In genomic region chr7:102260856-102261255, GRCh38 we compare ENCODE assay signal across 15 cellular contexts. TPM values are rescaled to one million over a fixed set of nuclear protein-coding genes. Genes with fewer than 3 reads are reported as not detected.
DNase-seq lines count a peak whose midpoint lies in the region; ATAC-seq, FAIRE-seq and TF ChIP-seq lines count a peak whose summit lies in the region.
"Had no signal": no experiment of that assay in that cellular context is flagged by ENCODE, and none has a peak within 500 bp of the region (broad histone marks: within the 10 kb centered on the region; RNA-seq: fewer than 3 reads in every experiment).

No MANE protein-coding gene starts in this region.

- ATAC-seq in GM18909 (IDR thresholded peaks at IDR 0.05; ENCODE audit: poor library complexity, unreplicated experiment) (no peak), HG02884 (IDR thresholded peaks at IDR 0.05; ENCODE audit: unreplicated experiment) (no peak)

- no peaks in the 10 kb centered on the region for H3K4me1 ChIP-seq in spleen
- H3K4me1 ChIP-seq: psoas muscle, uterus had no signal

- H3K9me3 ChIP-seq in spleen = no peaks in the 10 kb centered on the region
- H3K9me3 ChIP-seq: psoas muscle, uterus had no signal

- intact Hi-C loops in spleen (cut with DNase I; ENCODE audit: low total_unique reads) = no loop called here

- TF ChIP-seq CTCF in spleen (IDR thresholded peaks at IDR 0.05 in 8 of 11, conservative IDR thresholded peaks at IDR 0.05 in 3 of 11) = no peak

- no peak overlapping the region for H3K4me3 ChIP-seq in spleen
- H3K4me3 ChIP-seq: psoas muscle, uterus had no signal

- FAIRE-seq in RCC 7860 (lab: Jason Lieb, UNC) = no peak
- FAIRE-seq: islet of Langerhans had no signal

- 62 to 85% (median 78%) methylated on average over 7 to 9 of the region's 9 CpGs for WGBS in spleen, 5 donors

- no peaks in the 10 kb centered on the region for H3K36me3 ChIP-seq in spleen
- H3K36me3 ChIP-seq: uterus had no signal

- H3K27ac ChIP-seq in spleen = no peak overlapping the region
- H3K27ac ChIP-seq: psoas muscle, uterus had no signal

- peak; percentile 78 for DNase-seq in Ammon's horn (ENCODE audit: low spot score)
- DNase-seq in RCC 7860 (ENCODE audit: low spot score) = peak; percentile 38
- DNase-seq in fibroblast of peridontal ligament (ENCODE audit: extremely low read depth) = peak; percentile 23
- DNase-seq in midbrain (lab: John Stamatoyannopoulos, UW) = peak; percentile 55
- no peak for DNase-seq in spleen
- no peak for DNase-seq in SIG-M5 (lab: John Stamatoyannopoulos, UW)
- DNase-seq: activated B cell treated with CpG ODN at 0.5 μM for 24 hours; CD4-positive, alpha-beta T cell; effector CD4-positive, alpha-beta T cell; NCI-H1694 treated with DMSO at 0.1 percent for 48 hours; psoas muscle had no signal

- no peaks in the 10 kb centered on the region for H3K27me3 ChIP-seq in spleen (replicated peaks in 1 of 7)
- H3K27me3 ChIP-seq: uterus had no signal

- no peak for TF ChIP-seq POLR2A in spleen (IDR thresholded peaks at IDR 0.05)

RNA-seq across cellular contexts. Expression of gene SH2B2, which starts 25.8 kb away (rescaled TPM):
- total RNA-seq in spleen = 10 to 100 TPM; 23.2 to 36.9 (median 29.4) TPM
- 10 to 100 TPM; 13.4 to 31.2 (median 15.5) TPM for polyA plus RNA-seq in spleen

Comparison
In these comparisons a context has a peak if more than half of its experiments do, and no peak if none do; other contexts are left out.
1. DNase-seq: peak in Ammon's horn (single experiment), RCC 7860 (single experiment), fibroblast of peridontal ligament (single experiment) and midbrain (single experiment); none in spleen (single experiment) and SIG-M5 (single experiment).